28 cellular contexts compared by ENCODE assay signal in the genomic region with DNA sequence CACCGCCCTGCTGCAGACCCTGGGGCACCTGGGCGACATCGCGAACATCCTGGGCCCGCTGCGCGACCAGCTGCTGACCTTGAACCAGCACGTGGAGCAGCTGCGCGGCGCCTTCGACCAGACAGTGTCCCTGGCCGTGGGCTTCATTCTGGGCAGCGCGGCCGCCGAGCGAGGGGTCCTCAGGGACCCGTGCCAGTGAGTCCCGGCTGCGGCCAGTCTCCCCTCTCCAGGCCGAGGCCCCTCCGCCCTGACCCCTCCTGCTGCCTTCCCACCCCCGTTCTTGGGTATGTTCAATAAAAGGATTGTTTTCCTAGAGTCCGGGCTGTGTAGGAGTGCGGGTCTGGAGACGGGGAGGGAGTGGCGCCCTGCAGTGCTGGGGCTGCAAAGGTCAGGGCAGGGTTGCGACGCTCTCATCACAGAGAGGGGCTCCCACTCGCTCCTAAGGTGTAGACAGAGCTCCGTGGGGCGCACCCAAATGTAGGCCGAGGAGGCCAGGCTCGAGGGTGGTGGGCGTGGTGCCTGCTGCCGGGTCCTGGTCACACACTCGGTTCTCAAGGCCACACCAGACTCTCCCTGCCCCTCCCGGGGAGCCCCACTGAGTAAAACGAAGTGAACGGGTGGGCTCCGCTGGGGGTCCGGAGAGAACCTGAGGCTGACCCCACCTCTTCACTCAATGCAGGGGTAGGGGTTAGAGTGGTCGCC. TPM values are rescaled to one million over a fixed set of nuclear protein-coding genes. Genes with fewer than 3 reads are reported as not detected.
DNase-seq lines count a peak whose midpoint lies in the region; ATAC-seq and TF ChIP-seq lines count a peak whose summit lies in the region.
"Had no signal": no experiment of that assay in that cellular context is flagged by ENCODE, and none has a peak within 500 bp of the region (broad histone marks: within the 10 kb centered on the region; RNA-seq: fewer than 3 reads in every experiment).

No MANE protein-coding gene starts in this region.

- H3K27ac Mint-ChIP-seq in endodermal cell = no peak overlapping the region
- H3K27ac Mint-ChIP-seq: activated naive CD8-positive, alpha-beta T cell treated with anti-CD3 and anti-CD28 coated beads, Interleukin-2, amount 10 ng/mL, durations not matched to agents 7 days and 5 days had no signal

- DNase-seq in COLO668 (lab: John Stamatoyannopoulos, UW; ENCODE audit: unreplicated experiment) (peak; percentile 4), endodermal cell (peak; percentile 74), SKM-1 treated with dmso at 0.1 percent for 144 hours (lab: John Stamatoyannopoulos, UW; ENCODE audit: unreplicated experiment) (no peak), NCI-H510A (lab: John Stamatoyannopoulos, UW) (no peak), pons (ENCODE audit: low spot score) (no peak)
- DNase-seq: activated CD4-positive, alpha-beta T cell treated with anti-CD3 and anti-CD28 coated beads for 4 hours; activated naive CD8-positive, alpha-beta T cell treated with anti-CD3 and anti-CD28 coated beads, Interleukin-2, amount 10 ng/mL, durations not matched to agents 7 days and 5 days; activated T-cell treated with anti-CD3 and anti-CD28 coated beads, Interleukin-2, amount 50 U/mL, for 1 hour; body of pancreas; colonic mucosa; COR-L47; foreskin fibroblast; hippocampal formation; Kasumi-1; left cardiac atrium; NCI-H2081; NK-92 treated with Interleukin-12 subunit alpha and Interleukin-12 subunit beta, amount 100 ng/mL, for 24 hours; nucleus accumbens; SK-N-SH; stimulated activated naive CD4-positive, alpha-beta T cell; trophoblast cell had no signal

- H3K9me3 ChIP-seq in HEK293 (ENCODE audit: control insufficient read depth, insufficient read depth, low read depth, low read length) = no peaks in the 10 kb centered on the region
- no peaks in the 10 kb centered on the region for H3K9me3 ChIP-seq in endodermal cell (ENCODE audit: control insufficient read depth, low read length)
- no peaks in the 10 kb centered on the region for H3K9me3 ChIP-seq in neural cell (ENCODE audit: low read length)
- H3K9me3 ChIP-seq: body of pancreas, colonic mucosa, SK-N-SH had no signal

- H3K79me2 ChIP-seq in neural cell (replicated peaks; ENCODE audit: insufficient read depth, low read length) = no peaks in the 10 kb centered on the region

- H3K4me3 Mint-ChIP-seq in endodermal cell = peak overlapping the region; percentile 42
- H3K4me3 Mint-ChIP-seq: activated naive CD8-positive, alpha-beta T cell treated with anti-CD3 and anti-CD28 coated beads, Interleukin-2, amount 10 ng/mL, durations not matched to agents 7 days and 5 days had no signal

- no peak for ATAC-seq in HG03045 (IDR thresholded peaks at IDR 0.05; ENCODE audit: unreplicated experiment)
- ATAC-seq: body of pancreas, left cardiac atrium, right cardiac atrium had no signal

- no peak overlapping the region for H3K4me3 ChIP-seq in HEK293 (ENCODE audit: low read depth, low read length)
- H3K4me3 ChIP-seq in endodermal cell (ENCODE audit: low read length) = no peak overlapping the region
- H3K4me3 ChIP-seq in neural cell (ENCODE audit: low read length) = no peak overlapping the region
- H3K4me3 ChIP-seq: body of pancreas, colonic mucosa had no signal

- peaks cover 2% of the 10 kb centered on the region for H3K36me3 Mint-ChIP-seq in endodermal cell (ENCODE audit: low read depth)

- H3K9me3 Mint-ChIP-seq in endodermal cell = peaks cover 5% of the 10 kb centered on the region
- H3K9me3 Mint-ChIP-seq: activated naive CD8-positive, alpha-beta T cell treated with anti-CD3 and anti-CD28 coated beads, Interleukin-2, amount 10 ng/mL, durations not matched to agents 7 days and 5 days had no signal

- no peak for TF ChIP-seq CTCF in HEK293 (tag by site-specific recombination; IDR thresholded peaks at IDR 0.05)
- no peak for TF ChIP-seq CTCF in endodermal cell (conservative IDR thresholded peaks at IDR 0.05)
- no peak for TF ChIP-seq CTCF in neural cell (IDR thresholded peaks at IDR 0.05; ENCODE audit: poor library complexity, severe bottlenecking)

- H3K27me3 ChIP-seq in endodermal cell (ENCODE audit: control insufficient read depth, insufficient read depth, low read length, poor library complexity, severe bottlenecking) (peaks cover 96% of the 10 kb centered on the region), neural cell (ENCODE audit: insufficient read depth, low read depth, low read length) (peaks cover 74% of the 10 kb centered on the region)

- H3K36me3 ChIP-seq in HEK293 (ENCODE audit: control insufficient read depth in 2 of 2, insufficient read depth in 1 of 2, low read length in 2 of 2) (no peaks in the 10 kb centered on the region), endodermal cell (ENCODE audit: control insufficient read depth, insufficient read depth, low read length) (no peaks in the 10 kb centered on the region), neural cell (ENCODE audit: insufficient read depth, low read length) (no peaks in the 10 kb centered on the region)
- H3K36me3 ChIP-seq: colonic mucosa had no signal

- WGBS in endodermal cell (ENCODE audit: insufficient coverage in 1 of 2, insufficient read length in 1 of 2), 2 experiments = 24 to 26% methylated on average over 32 to 44 of the region's 44 CpGs

- peaks cover 2% of the 10 kb centered on the region for H3K4me1 Mint-ChIP-seq in endodermal cell

- POLR2A ChIA-PET in HEK293 (lab: Yijun Ruan, JAX) = no interaction called here

- TF ChIP-seq EP300 in neural cell (conservative IDR thresholded peaks at IDR 0.05; ENCODE audit: poor library complexity, severe bottlenecking) = no peak

- H3F3A ChIP-seq in neural cell (ENCODE audit: insufficient read depth, low read length, poor library complexity, severe bottlenecking) = no peaks in the 10 kb centered on the region

- no peak for TF ChIP-seq RAD21 in neural cell (conservative IDR thresholded peaks at IDR 0.05)

- peaks cover 91% of the 10 kb centered on the region for H3K27me3 Mint-ChIP-seq in endodermal cell (ENCODE audit: insufficient read depth)

- H3K4me1 ChIP-seq in HEK293 (ENCODE audit: control insufficient read depth, insufficient read depth, low read length) (no peaks in the 10 kb centered on the region), endodermal cell (ENCODE audit: control insufficient read depth, insufficient read depth, low read length) (no peaks in the 10 kb centered on the region)
- H3K4me1 ChIP-seq: colonic mucosa had no signal

- H3K9me2 ChIP-seq in neural cell (ENCODE audit: insufficient read depth, low read length) = no peaks in the 10 kb centered on the region
- H3K9me2 ChIP-seq: SK-N-SH had no signal

- H3K9ac ChIP-seq in endodermal cell (ENCODE audit: extremely low read depth, low read length, poor library complexity, severe bottlenecking) (no peak overlapping the region), neural cell (ENCODE audit: low read length) (no peak overlapping the region)
- H3K9ac ChIP-seq: SK-N-SH had no signal

- H4K20me1 ChIP-seq in neural cell (ENCODE audit: insufficient read depth) = no peaks in the 10 kb centered on the region

- CTCF ChIA-PET in HEK293 (lab: Yijun Ruan, JAX) = interaction anchor here (0.7 kb wide), 1 partner anchor 16 kb away, joined by 3 read pairs; no protein-coding TSS in a partner anchor

- H2AFZ ChIP-seq in neural cell (ENCODE audit: low read depth, low read length) = no peak overlapping the region

- H3K4me2 ChIP-seq in neural cell (ENCODE audit: low read length) = no peak overlapping the region
- H3K4me2 ChIP-seq: SK-N-SH had no signal

- H3K27ac ChIP-seq in HEK293 (ENCODE audit: extremely low read depth, low read depth, low read length) (no peak overlapping the region), endodermal cell (ENCODE audit: low read depth, low read length) (no peak overlapping the region), neural cell (ENCODE audit: low read length) (no peak overlapping the region)
- H3K27ac ChIP-seq: body of pancreas, colonic mucosa had no signal

TF ChIP-seq in HEK293, 187 proteins besides CTCF, POLR2A, EP300 and RAD21 (continues in another document):
- TF ChIP-seq ZBTB7A (tag by site-specific recombination; IDR thresholded peaks at IDR 0.05; ENCODE audit: low read depth) = no peak
- TF ChIP-seq ZNF366 (tag by site-specific recombination; conservative IDR thresholded peaks at IDR 0.05) = no peak
- no peak for TF ChIP-seq ZNF391 (tag by site-specific recombination; IDR thresholded peaks at IDR 0.05; ENCODE audit: borderline replicate concordance, low read depth)
- TF ChIP-seq EGR2 (tag by site-specific recombination; IDR thresholded peaks at IDR 0.05; ENCODE audit: low read depth) = 0 out of 2 replicates have a peak, but pooled peaks have one; percentile 12
- TF ChIP-seq ZNF274 (IDR thresholded peaks at IDR 0.05; ENCODE audit: low read length) = no peak
- no peak for TF ChIP-seq ZNF274 (tag by site-specific recombination; IDR thresholded peaks at IDR 0.05; ENCODE audit: borderline replicate concordance)
- TF ChIP-seq GLIS2 (tag by site-specific recombination; IDR thresholded peaks at IDR 0.05) = peak; percentile 40; the same call in 1 of the 2 replicates

TF ChIP-seq in neural cell, 6 proteins besides CTCF, POLR2A, EP300 and RAD21:
- TF ChIP-seq SMC3 (conservative IDR thresholded peaks at IDR 0.05; ENCODE audit: poor library complexity) = no peak
- TF ChIP-seq EZH2 (IDR thresholded peaks at IDR 0.05; ENCODE audit: borderline replicate concordance, insufficient read depth, low read length, poor library complexity, severe bottlenecking) = peak; percentile 28

RNA-seq across cellular contexts. Expression of a gene that starts 1.4 kb away (rescaled TPM):
- total RNA-seq in endodermal cell = 1 to 10 TPM in 1 of 2 donors, not detected in 1; 1.5 TPM
- polyA plus RNA-seq in endodermal cell (2013, experiment 1 of 2) = 1.1 TPM
- 0.54 TPM for polyA plus RNA-seq in endodermal cell (2013, experiment 2 of 2)
- not detected in 2 replicates for polyA plus RNA-seq in neural cell
- polyA minus RNA-seq in neural cell = not detected in 2 replicates
- total RNA-seq: activated naive CD8-positive, alpha-beta T cell treated with anti-CD3 and anti-CD28 coated beads, Interleukin-2, amount 10 ng/mL, durations not matched to agents 7 days and 5 days; body of pancreas; colonic mucosa; Daoy; left cardiac atrium; NCI-H460; right cardiac atrium; RPMI7951 had no signal
- polyA plus RNA-seq: right cardiac atrium, SK-N-SH had no signal

RNA-seq across cellular contexts. Expression of a gene that starts 6.3 kb away (rescaled TPM):
- total RNA-seq in endodermal cell = 10 to 100 TPM in 1 of 2 donors, 1 to 10 TPM in 1; 5.5 to 14.2 TPM
- polyA plus RNA-seq in endodermal cell (2013, experiment 1 of 2) = 1.7 TPM
- polyA plus RNA-seq in endodermal cell (2013, experiment 2 of 2) = 0.99 TPM
- polyA plus RNA-seq in neural cell = not detected in 2 replicates
- not detected in 2 replicates for polyA minus RNA-seq in neural cell
- total RNA-seq: Daoy, NCI-H460, RPMI7951 had no signal
- polyA plus RNA-seq: SK-N-SH had no signal

RNA-seq across cellular contexts. Expression of a gene that starts 45.3 kb away (rescaled TPM):
- total RNA-seq in endodermal cell = 1 to 10 TPM; 3.7 to 5.5 TPM
- 1.7 TPM for polyA plus RNA-seq in endodermal cell (2013, experiment 1 of 2)
- 1.2 TPM for polyA plus RNA-seq in endodermal cell (2013, experiment 2 of 2)
- 6.4 and 7.2 TPM in 2 replicates for polyA plus RNA-seq in neural cell
- 1.5 and 2.2 TPM in 2 replicates for polyA minus RNA-seq in neural cell

Comparison
In these comparisons a context has a peak if more than half of its experiments do, and no peak if none do; other contexts are left out.
1. DNase-seq: peak in COLO668 (single experiment) and endodermal cell (single experiment); none in SKM-1 treated with dmso at 0.1 percent for 144 hours (single experiment), NCI-H510A (single experiment) and pons (single experiment).